Comparison of ENCODE assay signal across 8 cellular contexts in genomic region chr16:67236551-67237395, GRCh38. TPM values are rescaled to one million over a fixed set of nuclear protein-coding genes. Genes with fewer than 3 reads are reported as not detected.
A peak's percentile ranks its signal among the peaks of the same experiment; 100 is the strongest.
DNase-seq lines count a peak whose midpoint lies in the region; ATAC-seq, FAIRE-seq and TF ChIP-seq lines count a peak whose summit lies in the region.

No MANE protein-coding gene starts in this region.

- no peak overlapping the region for H3K4ac ChIP-seq in H1 (replicated peaks; ENCODE audit: insufficient read length, low read depth, low read length)

- POLR2A ChIA-PET in H1 (lab: Charles Lee; ENCODE audit: partially characterized antibody), result interaction anchor here (1.4 to 11.2 kb wide), 5 partner anchors 9 to 37 kb away, joined by 3 to 111 read pairs (median 3); partner anchors contain the start of genes FHOD1, SLC9A5 and TMEM208

- peak overlapping the region in 1 of 2 experiments; percentile 17; a peak in 1 of 4 replicates for H3K4me2 ChIP-seq in H1 (ENCODE audit: insufficient read depth in 1 of 2, low read depth in 2 of 2, low read length in 2 of 2)

- H3K79me1 ChIP-seq in H1 (ENCODE audit: low read depth, low read length), result peaks cover 8% of the 10 kb centered on the region

- peak overlapping the region; percentile 29 for H4K8ac ChIP-seq in H1 (ENCODE audit: extremely low read depth, insufficient read depth, low read length)

- CTCF ChIA-PET in H1 (lab: Charles Lee; ENCODE audit: partially characterized antibody), result interaction anchor here (0.7 to 4.6 kb wide), 6 partner anchors 10 to 90 kb away, joined by 3 to 23 read pairs (median 6); partner anchors contain the start of genes ELMO3, FHOD1, KCTD19 and LRRC36

- H2BK120ac ChIP-seq in H1 (replicated peaks; ENCODE audit: low read depth, low read length), result no peak overlapping the region

- H4K5ac ChIP-seq in H1 (ENCODE audit: insufficient read length, low read depth, low read length), result no peak overlapping the region

- no peak for TF ChIP-seq EP300 in H1 (IDR thresholded peaks at IDR 0.05; ENCODE audit: borderline replicate concordance in 1 of 2, low read depth in 2 of 2, low read length in 2 of 2)
- TF ChIP-seq EP300 in sigmoid colon (IDR thresholded peaks at IDR 0.05), result no peak

- TF ChIP-seq CTCF in GM06990 (IDR thresholded peaks at IDR 0.05; ENCODE audit: insufficient read depth, low read length, poor library complexity, severe bottlenecking) (no peak), H1 (IDR thresholded peaks at IDR 0.05; ENCODE audit: control extremely low read depth in 1 of 3, insufficient read depth in 1 of 3, low read depth in 1 of 3, low read length in 3 of 3) (no peak), sigmoid colon (IDR thresholded peaks at IDR 0.05) (no peak)

- ATAC-seq in GM18858 (IDR thresholded peaks at IDR 0.05; ENCODE audit: unreplicated experiment) (no peak), GM19467 (IDR thresholded peaks at IDR 0.05; ENCODE audit: unreplicated experiment) (no peak)

- H4K91ac ChIP-seq in H1 (replicated peaks; ENCODE audit: insufficient read length, low read length), result no peak overlapping the region

- no peaks in the 10 kb centered on the region for H3K23me2 ChIP-seq in H1 (ENCODE audit: low read depth, low read length)

- no peaks in the 10 kb centered on the region for H3K9me3 ChIP-seq in H1 (ENCODE audit: insufficient read depth in 2 of 2, low read depth in 1 of 2, low read length in 1 of 2)
- H3K9me3 ChIP-seq in sigmoid colon, result no peaks in the 10 kb centered on the region

- H3K14ac ChIP-seq in H1 (ENCODE audit: insufficient read length), result no peak overlapping the region

- H3K23ac ChIP-seq in H1 (ENCODE audit: insufficient read length), result no peak overlapping the region

- no peak overlapping the region; a peak in 1 of 7 replicates for H3K9ac ChIP-seq in H1 (replicated peaks in 1 of 4; ENCODE audit: extremely low read depth in 1 of 4, low read depth in 3 of 4, low read length in 3 of 4)

- H3K27ac ChIP-seq in H1 (ENCODE audit: low read depth, low read length) (no peak overlapping the region), sigmoid colon (no peak overlapping the region)

- no peak overlapping the region for H2AFZ ChIP-seq in H1 (ENCODE audit: low read length)

- no peak overlapping the region for H2BK15ac ChIP-seq in H1 (ENCODE audit: low read length)

- H3K4me1 ChIP-seq in H1 (replicated peaks in 1 of 4; ENCODE audit: control insufficient read depth in 3 of 4, insufficient read depth in 4 of 4, low read length in 3 of 4) (peaks cover 3 to 8% (median 7%) of the 10 kb centered on the region in 4 experiments; a peak in 6 of 7 replicates), sigmoid colon (peaks cover 0 to 17% (median 15%) of the 10 kb centered on the region in 4 donors)

- DNase-seq in GM06990 (ENCODE audit: extremely low read depth, insufficient read length) (peak; percentile 75), LHCN-M2 (ENCODE audit: low read depth) (peak; percentile 58), H1 (ENCODE audit: low read depth in 1 of 2, low spot score in 2 of 2) (peak; percentile 77 to 98), sigmoid colon (peak; percentile 68), occipital lobe (lab: John Stamatoyannopoulos, UW) (no peak)
- DNase-seq in activated CD4-positive, alpha-beta T cell treated with anti-CD3 and anti-CD28 coated beads, Interleukin-2, amount 50 U/mL, for 48 hours, result peak; percentile 86 to 87

- no peak overlapping the region for H2AK5ac ChIP-seq in H1 (ENCODE audit: low read depth, low read length)

- H3K4me3 ChIP-seq in GM06990 (replicated peaks; ENCODE audit: low read depth, low read length) (no peak overlapping the region), H1 (ENCODE audit: extremely low read depth in 1 of 4, insufficient read depth in 2 of 4, low read depth in 3 of 4, low read length in 4 of 4) (no peak overlapping the region), sigmoid colon (no peak overlapping the region)

- H4K20me1 ChIP-seq in H1 (replicated peaks in 1 of 2; ENCODE audit: control insufficient read depth in 1 of 2, insufficient read depth in 2 of 2, low read length in 2 of 2), result peaks cover 0 to 12% of the 10 kb centered on the region in 2 experiments

- peaks cover 38% of the 10 kb centered on the region for H3K36me3 ChIP-seq in GM06990 (ENCODE audit: control insufficient read depth, insufficient read depth, low read length)
- H3K36me3 ChIP-seq in H1 (ENCODE audit: control insufficient read depth in 2 of 4, insufficient read depth in 4 of 4, low read length in 3 of 4), result peaks cover 5 to 21% (median 14%) of the 10 kb centered on the region in 4 experiments; a peak in 5 of 8 replicates
- H3K36me3 ChIP-seq in sigmoid colon, result peaks cover 3 to 66% (median 22%) of the 10 kb centered on the region in 4 donors

- no peak for FAIRE-seq in H1 (lab: Jason Lieb, UNC)

- 0 out of 2 replicates have a peak overlapping the region, but pooled peaks have one; percentile 27 for H2BK12ac ChIP-seq in H1 (ENCODE audit: low read depth, low read length)

- H3K27me3 ChIP-seq in GM06990 (replicated peaks; ENCODE audit: control insufficient read depth, insufficient read depth, low read length) (no peaks in the 10 kb centered on the region), H1 (replicated peaks in 1 of 4; ENCODE audit: control insufficient read depth in 3 of 4, extremely low read depth in 1 of 4, insufficient read depth in 3 of 4, low read length in 3 of 4) (no peaks in the 10 kb centered on the region), sigmoid colon (no peaks in the 10 kb centered on the region)

- H2BK5ac ChIP-seq in H1 (ENCODE audit: low read depth, low read length), result peak overlapping the region; percentile 66; the same call in 1 of the 2 replicates

- no peaks in the 10 kb centered on the region for H3K79me2 ChIP-seq in H1 (ENCODE audit: control insufficient read depth in 1 of 2, insufficient read depth in 2 of 2, low read length in 2 of 2)

- intact Hi-C loops in sigmoid colon (cut with DNase I), result no loop called here

- no peak overlapping the region for H3K56ac ChIP-seq in H1 (replicated peaks; ENCODE audit: insufficient read length, low read depth, low read length)

- TF ChIP-seq POLR2A in H1 (IDR thresholded peaks at IDR 0.05; ENCODE audit: control extremely low read depth in 1 of 2, low read depth in 2 of 2, low read length in 2 of 2) (no peak), sigmoid colon (IDR thresholded peaks at IDR 0.05) (no peak)

- WGBS in H1 (ENCODE audit: extremely low coverage in 1 of 2, insufficient coverage in 1 of 2, insufficient read length in 1 of 2, insufficient replicate concordance in 2 of 2, low coverage in 1 of 2, low lambda C conversion rate in 2 of 2, missing lambda C conversion rate in 1 of 2), 2 experiments, result 83% methylated on average over 39 of the region's 50 CpGs; no CpG with 5 or more reads in 1 of the 2 experiments
- WGBS in sigmoid colon, 2 donors, result 87 to 91% methylated on average over 50 of the region's 50 CpGs

- TF ChIP-seq RAD21 in H1 (IDR thresholded peaks at IDR 0.05 in 1 of 2, conservative IDR thresholded peaks at IDR 0.05 in 1 of 2; ENCODE audit: low read depth in 2 of 2, low read length in 2 of 2), result no peak

- H3K18ac ChIP-seq in H1 (ENCODE audit: extremely low read depth, low read length), result no peak overlapping the region

- H2BK20ac ChIP-seq in H1 (ENCODE audit: low read length), result no peak overlapping the region

RNA-seq across cellular contexts. Expression of gene TMEM208, which starts 9.8 kb away (rescaled TPM):
- total RNA-seq in LHCN-M2 (2014; rRNA removed) (32.0 and 43.3 TPM in 2 replicates), sigmoid colon (10 to 100 TPM; 15.3 to 31.4 (median 24.2) TPM), occipital lobe (14.7 TPM)
- polyA plus RNA-seq in LHCN-M2 (2012), result 83.7 TPM
- total RNA-seq in H1 (2021; fragmentation: NEBNext Ultra II Directional; extraction: Animal tissue kit (Norgen Biotek cat#: 25700)), result 37.7 and 37.9 TPM in 2 replicates
- polyA plus RNA-seq in H1 (2011; rRNA removed) (93.9 and 100.0 TPM in 2 replicates), sigmoid colon (100 to 1,000 TPM in 1 of 3 donors, 10 to 100 TPM in 2; 33.0 to 109 (median 36.5) TPM)
- polyA plus RNA-seq in H1 (2011; cell fraction: cytosol; rRNA removed), result 76.6 TPM
- polyA plus RNA-seq in H1 (2011; cell fraction: nucleus; rRNA removed), result 66.5 TPM
- 42.9 to 57.2 TPM (median 49.6 TPM) in 4 replicates for polyA plus RNA-seq in H1 (2012, experiment 1 of 2)
- 71.1 TPM for polyA plus RNA-seq in H1 (2012, experiment 2 of 2)
- polyA plus RNA-seq in H1 (2013, experiment 1 of 2), result 48.0 TPM
- 59.4 TPM for polyA plus RNA-seq in H1 (2013, experiment 2 of 2)
- polyA minus RNA-seq in H1 (2011; rRNA and poly(A)+ RNA removed), result 43.1 and 48.2 TPM in 2 replicates
- 20.2 TPM for polyA minus RNA-seq in H1 (2011; cell fraction: cytosol; rRNA and poly(A)+ RNA removed)
- polyA minus RNA-seq in H1 (2011; cell fraction: nucleus; rRNA and poly(A)+ RNA removed), result 38.5 TPM

RNA-seq across cellular contexts. Expression of gene FHOD1, which starts 10.5 kb away (rescaled TPM):
- 27.0 and 29.7 TPM in 2 replicates for total RNA-seq in LHCN-M2 (2014; rRNA removed)
- 29.4 TPM for polyA plus RNA-seq in LHCN-M2 (2012)
- total RNA-seq in H1 (2021; fragmentation: NEBNext Ultra II Directional; extraction: Animal tissue kit (Norgen Biotek cat#: 25700)), result 55.4 and 60.7 TPM in 2 replicates
- polyA plus RNA-seq in H1 (2011; rRNA removed), result 31.3 and 49.1 TPM in 2 replicates
- polyA plus RNA-seq in H1 (2011; cell fraction: cytosol; rRNA removed), result 37.0 TPM
- 265 TPM for polyA plus RNA-seq in H1 (2011; cell fraction: nucleus; rRNA removed)
- 61.4 to 64.9 TPM (median 62.6 TPM) in 4 replicates for polyA plus RNA-seq in H1 (2012, experiment 1 of 2)
- 45.5 TPM for polyA plus RNA-seq in H1 (2012, experiment 2 of 2)
- 52.4 TPM for polyA plus RNA-seq in H1 (2013, experiment 1 of 2)
- polyA plus RNA-seq in H1 (2013, experiment 2 of 2), result 54.1 TPM
- 16.5 and 38.8 TPM in 2 replicates for polyA minus RNA-seq in H1 (2011; rRNA and poly(A)+ RNA removed)
- 17.6 TPM for polyA minus RNA-seq in H1 (2011; cell fraction: cytosol; rRNA and poly(A)+ RNA removed)
- 47.7 TPM for polyA minus RNA-seq in H1 (2011; cell fraction: nucleus; rRNA and poly(A)+ RNA removed)
- 10 to 100 TPM in 2 of 4 donors, 1 to 10 TPM in 2; 6.7 to 17.1 (median 11.5) TPM for total RNA-seq in sigmoid colon
- 10 to 100 TPM in 1 of 3 donors, 1 to 10 TPM in 2; 4.8 to 25.2 (median 5.5) TPM for polyA plus RNA-seq in sigmoid colon
- total RNA-seq in occipital lobe, result 2.5 TPM

RNA-seq across cellular contexts. Expression of gene SLC9A5, which starts 12.0 kb away (rescaled TPM):
- 0.98 and 1.3 TPM in 2 replicates for total RNA-seq in LHCN-M2 (2014; rRNA removed)
- 1.3 TPM for polyA plus RNA-seq in LHCN-M2 (2012)
- 7.9 and 8.5 TPM in 2 replicates for total RNA-seq in H1 (2021; fragmentation: NEBNext Ultra II Directional; extraction: Animal tissue kit (Norgen Biotek cat#: 25700))
- 8.6 and 11.6 TPM in 2 replicates for polyA plus RNA-seq in H1 (2011; rRNA removed)
- 11.7 TPM for polyA plus RNA-seq in H1 (2011; cell fraction: cytosol; rRNA removed)
- 63.5 TPM for polyA plus RNA-seq in H1 (2011; cell fraction: nucleus; rRNA removed)
- 7.6 to 12.3 TPM (median 10.6 TPM) in 4 replicates for polyA plus RNA-seq in H1 (2012, experiment 1 of 2)
- polyA plus RNA-seq in H1 (2012, experiment 2 of 2), result 4.7 TPM
- polyA plus RNA-seq in H1 (2013, experiment 1 of 2), result 5.2 TPM
- 5.2 TPM for polyA plus RNA-seq in H1 (2013, experiment 2 of 2)
- 6.3 and 6.7 TPM in 2 replicates for polyA minus RNA-seq in H1 (2011; rRNA and poly(A)+ RNA removed)
- polyA minus RNA-seq in H1 (2011; cell fraction: cytosol; rRNA and poly(A)+ RNA removed), result 3.6 TPM
- 12.6 TPM for polyA minus RNA-seq in H1 (2011; cell fraction: nucleus; rRNA and poly(A)+ RNA removed)
- 1 to 10 TPM in 2 of 4 donors, under 1 TPM in 1, not detected in 1; 0.68 to 6.1 (median 1.1) TPM for total RNA-seq in sigmoid colon
- polyA plus RNA-seq in sigmoid colon, result under 1 TPM in 2 of 3 donors, not detected in 1; 0.46 to 0.99 TPM
- total RNA-seq in occipital lobe, result 1.2 TPM

RNA-seq across cellular contexts. Expression of gene ELMO3, which starts 37.8 kb away (rescaled TPM):
- 1.8 and 1.9 TPM in 2 replicates for total RNA-seq in LHCN-M2 (2014; rRNA removed)
- 0.57 TPM for polyA plus RNA-seq in LHCN-M2 (2012)
- 9.2 and 9.6 TPM in 2 replicates for total RNA-seq in H1 (2021; fragmentation: NEBNext Ultra II Directional; extraction: Animal tissue kit (Norgen Biotek cat#: 25700))
- 10.9 and 14.4 TPM in 2 replicates for polyA plus RNA-seq in H1 (2011; rRNA removed)
- polyA plus RNA-seq in H1 (2011; cell fraction: cytosol; rRNA removed), result 15.4 TPM
- 40.6 TPM for polyA plus RNA-seq in H1 (2011; cell fraction: nucleus; rRNA removed)
- polyA plus RNA-seq in H1 (2012, experiment 1 of 2), result 6.7 to 11.8 TPM (median 10.8 TPM) in 4 replicates
- polyA plus RNA-seq in H1 (2012, experiment 2 of 2), result 9.1 TPM
- 5.2 TPM for polyA plus RNA-seq in H1 (2013, experiment 1 of 2)
- 5.0 TPM for polyA plus RNA-seq in H1 (2013, experiment 2 of 2)
- polyA minus RNA-seq in H1 (2011; rRNA and poly(A)+ RNA removed), result 4.5 and 7.0 TPM in 2 replicates
- polyA minus RNA-seq in H1 (2011; cell fraction: cytosol; rRNA and poly(A)+ RNA removed), result 5.1 TPM
- polyA minus RNA-seq in H1 (2011; cell fraction: nucleus; rRNA and poly(A)+ RNA removed), result 6.0 TPM
- 1 to 10 TPM in 2 of 4 donors, under 1 TPM in 2; 0.14 to 1.7 (median 1.1) TPM for total RNA-seq in sigmoid colon
- 10 to 100 TPM; 31.8 to 41.8 (median 35.1) TPM for polyA plus RNA-seq in sigmoid colon
- 0.16 TPM for total RNA-seq in occipital lobe

RNA-seq across cellular contexts. Expression of gene PLEKHG4, which starts 42.6 kb away (rescaled TPM):
- 0.32 and 0.57 TPM in 2 replicates for total RNA-seq in LHCN-M2 (2014; rRNA removed)
- polyA plus RNA-seq in LHCN-M2 (2012), result 0.33 TPM
- total RNA-seq in H1 (2021; fragmentation: NEBNext Ultra II Directional; extraction: Animal tissue kit (Norgen Biotek cat#: 25700)), result 7.4 and 7.7 TPM in 2 replicates
- 11.1 and 19.8 TPM in 2 replicates for polyA plus RNA-seq in H1 (2011; rRNA removed)
- 11.0 TPM for polyA plus RNA-seq in H1 (2011; cell fraction: cytosol; rRNA removed)
- polyA plus RNA-seq in H1 (2011; cell fraction: nucleus; rRNA removed), result 51.8 TPM
- 5.7 to 10.4 TPM (median 7.0 TPM) in 4 replicates for polyA plus RNA-seq in H1 (2012, experiment 1 of 2)
- polyA plus RNA-seq in H1 (2012, experiment 2 of 2), result 6.4 TPM
- 6.1 TPM for polyA plus RNA-seq in H1 (2013, experiment 1 of 2)
- polyA plus RNA-seq in H1 (2013, experiment 2 of 2), result 4.0 TPM
- 6.4 and 9.0 TPM in 2 replicates for polyA minus RNA-seq in H1 (2011; rRNA and poly(A)+ RNA removed)
- 17.0 TPM for polyA minus RNA-seq in H1 (2011; cell fraction: cytosol; rRNA and poly(A)+ RNA removed)
- polyA minus RNA-seq in H1 (2011; cell fraction: nucleus; rRNA and poly(A)+ RNA removed), result 8.1 TPM
- 1 to 10 TPM; 1.4 to 6.2 (median 3.7) TPM for total RNA-seq in sigmoid colon
- polyA plus RNA-seq in sigmoid colon, result 1 to 10 TPM; 3.0 to 7.9 (median 3.5) TPM
- 2.3 TPM for total RNA-seq in occipital lobe
